Comparison of ENCODE assay signal across 7 cellular contexts in the genomic region with DNA sequence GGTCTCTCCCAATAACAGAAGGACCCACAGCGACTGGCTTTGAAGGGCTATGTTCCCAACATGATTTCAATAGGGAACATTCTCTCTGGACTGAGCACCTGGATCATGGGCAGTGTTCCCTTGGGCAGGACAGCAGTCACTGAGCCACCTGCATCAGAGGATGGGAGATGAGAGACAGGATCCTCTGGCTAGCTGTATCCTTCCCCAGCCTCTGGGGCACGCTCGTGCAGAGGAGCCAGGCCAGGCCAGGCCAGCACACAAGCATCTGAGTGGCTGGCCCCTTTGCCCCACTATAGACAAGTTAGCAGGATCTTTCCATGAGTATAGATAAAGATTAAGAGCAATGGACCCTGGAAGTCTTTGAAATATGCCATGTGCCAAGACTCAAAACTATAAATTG.
"Had no signal": no experiment of that assay in that cellular context is flagged by ENCODE, and none has a peak within 500 bp of the region (broad histone marks: within the 10 kb centered on the region; RNA-seq: fewer than 3 reads in every experiment).

No MANE protein-coding gene starts in this region.

- H3K4me3 Mint-ChIP-seq: HFFc6 had no signal

- H3K4me3 ChIP-seq: HAP-1, K562 had no signal

- H3K36me3 ChIP-seq: HAP-1 had no signal

- H3K27ac Mint-ChIP-seq: HFFc6 had no signal

- ATAC-seq: HCT116, K562 had no signal

- DNase-seq: GOT3, HFFc6, IMR-90, KG1 had no signal
